Comparison of ENCODE assay signal across 11 cellular contexts in genomic region chr14:36518586-36519430, GRCh38. TPM values are rescaled to one million over a fixed set of nuclear protein-coding genes. Genes with fewer than 3 reads are reported as not detected.
DNase-seq lines count a peak whose midpoint lies in the region; ATAC-seq and TF ChIP-seq lines count a peak whose summit lies in the region.
"Had no signal": no experiment of that assay in that cellular context is flagged by ENCODE, and none has a peak within 500 bp of the region (broad histone marks: within the 10 kb centered on the region; RNA-seq: fewer than 3 reads in every experiment).

No MANE protein-coding gene starts in this region.

- H3K36me3 ChIP-seq in SK-N-SH (replicated peaks in 1 of 2; ENCODE audit: control insufficient read depth in 1 of 2, insufficient read depth in 2 of 2, low read length in 1 of 2), result no peaks in the 10 kb centered on the region
- H3K36me3 ChIP-seq in suprapubic skin, result no peaks in the 10 kb centered on the region

- peaks cover 2% of the 10 kb centered on the region for H3K36me3 Mint-ChIP-seq in activated naive CD4-positive, alpha-beta T cell treated with anti-CD3 and anti-CD28 coated beads for 36 hours (ENCODE audit: low read depth)

- no peaks in the 10 kb centered on the region for H3F3A ChIP-seq in SK-N-SH (replicated peaks; ENCODE audit: insufficient read depth)

- no peak overlapping the region for H3K9ac ChIP-seq in SK-N-SH

- H3K27ac Mint-ChIP-seq in activated naive CD4-positive, alpha-beta T cell treated with anti-CD3 and anti-CD28 coated beads for 36 hours, result no peak overlapping the region

- H3K4me3 Mint-ChIP-seq in activated naive CD4-positive, alpha-beta T cell treated with anti-CD3 and anti-CD28 coated beads for 36 hours, result peak overlapping the region; percentile 48

- peaks cover 18% of the 10 kb centered on the region for H3K4me1 Mint-ChIP-seq in activated naive CD4-positive, alpha-beta T cell treated with anti-CD3 and anti-CD28 coated beads for 36 hours (ENCODE audit: low read depth)

- 11% methylated on average over 28 of the region's 79 CpGs for WGBS in SK-N-SH (ENCODE audit: low lambda C conversion rate)
- WGBS in suprapubic skin, result under 1% methylated on average over 56 of the region's 79 CpGs

- H2AFZ ChIP-seq in SK-N-SH (ENCODE audit: low read depth), result no peak overlapping the region

- intact Hi-C loops in activated naive CD4-positive, alpha-beta T cell treated with anti-CD3 and anti-CD28 coated beads for 36 hours (cut with micrococcal nuclease), result loop anchor here (2.0 to 5.0 kb wide), 2 partner anchors 66 to 1078 kb away; partner anchors contain the start of genes FOXA1 and TTC6

- ATAC-seq in GM19328 (IDR thresholded peaks at IDR 0.05; ENCODE audit: unreplicated experiment), result no peak
- no peak for ATAC-seq in HG03378 (IDR thresholded peaks at IDR 0.05; ENCODE audit: unreplicated experiment)
- ATAC-seq in GM18505 (IDR thresholded peaks at IDR 0.05; ENCODE audit: unreplicated experiment), result no peak

- H3K9me3 Mint-ChIP-seq in activated naive CD4-positive, alpha-beta T cell treated with anti-CD3 and anti-CD28 coated beads for 36 hours, result no peaks in the 10 kb centered on the region

- peak overlapping the region; percentile 43; the same call in 1 of the 2 replicates for H3K4me2 ChIP-seq in SK-N-SH

- H3K9me3 ChIP-seq in SK-N-SH, result no peaks in the 10 kb centered on the region
- H3K9me3 ChIP-seq in iPS-18c (ENCODE audit: control insufficient read depth, insufficient read depth, low read length), result no peaks in the 10 kb centered on the region
- H3K9me3 ChIP-seq in suprapubic skin, result no peaks in the 10 kb centered on the region
- H3K9me3 ChIP-seq: testis had no signal

- H3K4me1 ChIP-seq in SK-N-SH (ENCODE audit: control insufficient read depth in 1 of 2, insufficient read depth in 2 of 2, low read depth in 1 of 2, low read length in 1 of 2) (peaks cover 0 to 5% of the 10 kb centered on the region in 2 experiments; a peak in 1 of 4 replicates), suprapubic skin (peaks cover 53% of the 10 kb centered on the region)

- TF ChIP-seq POLR2A in suprapubic skin (IDR thresholded peaks at IDR 0.05) (no peak), GM18505 (IDR thresholded peaks at IDR 0.05; ENCODE audit: borderline replicate concordance, extremely low read depth, insufficient read depth, insufficient read length) (no peak)

- H3K79me2 ChIP-seq in SK-N-SH (ENCODE audit: insufficient read depth), result no peaks in the 10 kb centered on the region

- H3K27ac ChIP-seq in SK-N-SH (ENCODE audit: low read depth in 2 of 2, low read length in 1 of 2), result no peak overlapping the region
- H3K27ac ChIP-seq in suprapubic skin, result no peak overlapping the region
- H3K27ac ChIP-seq: testis had no signal

- TF ChIP-seq CTCF in SK-N-SH (IDR thresholded peaks at IDR 0.05), result no peak
- TF ChIP-seq CTCF in suprapubic skin (IDR thresholded peaks at IDR 0.05), result no peak

- peaks cover 69% of the 10 kb centered on the region for H3K27me3 Mint-ChIP-seq in activated naive CD4-positive, alpha-beta T cell treated with anti-CD3 and anti-CD28 coated beads for 36 hours (ENCODE audit: low read depth)

- TF ChIP-seq EP300 in SK-N-SH (IDR thresholded peaks at IDR 0.05; ENCODE audit: borderline replicate concordance in 1 of 2, low read depth in 1 of 2, low read length in 1 of 2), result no peak
- TF ChIP-seq EP300 in suprapubic skin (IDR thresholded peaks at IDR 0.05), result no peak

- no peak for DNase-seq in activated naive CD4-positive, alpha-beta T cell treated with anti-CD3 and anti-CD28 coated beads for 36 hours
- DNase-seq in activated naive CD4-positive, alpha-beta T cell treated with Interleukin-2 at 50 U/mL for 16 hours, result no peak
- DNase-seq in SK-N-SH (peak; percentile 26), suprapubic skin (ENCODE audit: low spot score in 2 of 2) (no peak)
- DNase-seq: testis had no signal

- CTCF ChIA-PET in activated naive CD4-positive, alpha-beta T cell treated with anti-CD3 and anti-CD28 coated beads for 36 hours (lab: Charles Lee), result interaction anchor here (0.7 kb wide), 2 partner anchors 140 to 864 kb away, joined by 3 to 4 read pairs; no protein-coding TSS in a partner anchor
- CTCF ChIA-PET in SK-N-SH (lab: Yijun Ruan, JAX), result interaction anchor here (1.4 kb wide), 1 partner anchor 35 kb away, joined by 4 read pairs; no protein-coding TSS in a partner anchor

- H4K20me1 ChIP-seq in SK-N-SH (ENCODE audit: insufficient read depth), result no peaks in the 10 kb centered on the region

- TF ChIP-seq RAD21 in SK-N-SH (IDR thresholded peaks at IDR 0.05; ENCODE audit: low read length), result no peak

- no peaks in the 10 kb centered on the region for H3K9me2 ChIP-seq in SK-N-SH

- peaks cover 100% of the 10 kb centered on the region for H3K27me3 ChIP-seq in SK-N-SH (ENCODE audit: insufficient read depth)
- H3K27me3 ChIP-seq in suprapubic skin, result peaks cover 100% of the 10 kb centered on the region

- POLR2A ChIA-PET in SK-N-SH (lab: Yijun Ruan, JAX), result no interaction called here

- no peak overlapping the region for H3K4me3 ChIP-seq in SK-N-SH (ENCODE audit: low read depth in 2 of 2, low read length in 1 of 2)
- H3K4me3 ChIP-seq in iPS-18c (ENCODE audit: insufficient read depth, low read depth, low read length), result peak overlapping the region; percentile 20; the same call in 1 of the 2 replicates
- peak overlapping the region; percentile 44 for H3K4me3 ChIP-seq in suprapubic skin

TF ChIP-seq in SK-N-SH, 30 proteins besides CTCF, POLR2A, EP300 and RAD21:
- TF ChIP-seq GABPA (IDR thresholded peaks at IDR 0.05; ENCODE audit: low read depth) (no peak), TEAD4 (IDR thresholded peaks at IDR 0.05; ENCODE audit: borderline replicate concordance, insufficient read depth) (no peak), MEF2A (IDR thresholded peaks at IDR 0.05; ENCODE audit: borderline replicate concordance, low read depth) (no peak), RXRA (IDR thresholded peaks at IDR 0.05; ENCODE audit: borderline replicate concordance, low read depth) (no peak)

RNA-seq across cellular contexts. Expression of gene NKX2-1, which starts 1.2 kb away (rescaled TPM):
- not detected for total RNA-seq in activated naive CD4-positive, alpha-beta T cell treated with anti-CD3 and anti-CD28 coated beads for 36 hours
- not detected in 2 replicates for polyA plus RNA-seq in SK-N-SH (2012; rRNA removed)
- polyA plus RNA-seq in SK-N-SH (2012; cell fraction: cytosol; rRNA removed), result not detected in 2 replicates
- polyA plus RNA-seq in SK-N-SH (2012; cell fraction: nucleus; rRNA removed), result not detected in 2 replicates
- total RNA-seq in suprapubic skin, result not detected
- total RNA-seq: epithelial cell of proximal tubule, omental fat pad had no signal

Comparison
In these comparisons a context has a peak if more than half of its experiments do, and no peak if none do; other contexts are left out.
1. H3K4me3 ChIP-seq: peak in iPS-18c (single experiment) and suprapubic skin (single experiment); none in SK-N-SH (0 of 2).